ENCODE assay signal across 1 cellular context in genomic region chr19:4971424-4971793, GRCh38.
TF ChIP-seq lines count a peak whose summit lies in the region.

No MANE protein-coding gene starts in this region.

TF ChIP-seq in HepG2, 621 proteins besides CTCF, POLR2A, EP300 and RAD21 (continued from another document):
- TF ChIP-seq ZBTB38 (CRISPR knock-in tag; IDR thresholded peaks at IDR 0.05) (peak; percentile 46; the same call in 1 of the 2 replicates), IKZF5 (CRISPR knock-in tag; IDR thresholded peaks at IDR 0.05) (peak; percentile 46; the same call in 1 of the 2 replicates), ZFX (CRISPR knock-in tag; IDR thresholded peaks at IDR 0.05; ENCODE audit: low read depth) (peak; percentile 71), ZBTB34 (CRISPR knock-in tag; IDR thresholded peaks at IDR 0.05) (peak; percentile 62; the same call in 1 of the 2 replicates), ZNF512B (CRISPR knock-in tag; IDR thresholded peaks at IDR 0.05; ENCODE audit: borderline replicate concordance) (no peak), ZNF776 (CRISPR knock-in tag; IDR thresholded peaks at IDR 0.05) (0 out of 2 replicates have a peak, but pooled peaks have one; percentile 71), RARA (CRISPR knock-in tag; IDR thresholded peaks at IDR 0.05) (peak; percentile 61), ZSCAN21 (CRISPR knock-in tag; IDR thresholded peaks at IDR 0.05; ENCODE audit: borderline replicate concordance) (0 out of 2 replicates have a peak, but pooled peaks have one; percentile 40), CEBPB (IDR thresholded peaks at IDR 0.05; ENCODE audit: borderline replicate concordance, low read depth, low read length) (no peak), ZEB1 (IDR thresholded peaks at IDR 0.05; ENCODE audit: insufficient replicate concordance, low read depth) (peak; percentile 80), ZNF75D (CRISPR knock-in tag; IDR thresholded peaks at IDR 0.05; ENCODE audit: borderline replicate concordance) (no peak), ZNF768 (CRISPR knock-in tag; IDR thresholded peaks at IDR 0.05) (no peak), LCORL (IDR thresholded peaks at IDR 0.05) (no peak), LCORL (CRISPR knock-in tag; IDR thresholded peaks at IDR 0.05) (peak; percentile 79), HDAC1 (CRISPR knock-in tag; IDR thresholded peaks at IDR 0.05) (peak; percentile 55), FOXC1 (CRISPR knock-in tag; IDR thresholded peaks at IDR 0.05; ENCODE audit: borderline replicate concordance) (0 out of 2 replicates have a peak, but pooled peaks have one; percentile 27), PREB (CRISPR knock-in tag; IDR thresholded peaks at IDR 0.05) (no peak), NR2C2 (CRISPR knock-in tag; IDR thresholded peaks at IDR 0.05; ENCODE audit: borderline replicate concordance) (peak; percentile 46; the same call in 1 of the 2 replicates), ARID4A (CRISPR knock-in tag; IDR thresholded peaks at IDR 0.05; ENCODE audit: borderline replicate concordance) (peak; percentile 82)
